ENCODE assay signal across 23 cellular contexts in the genomic region with DNA sequence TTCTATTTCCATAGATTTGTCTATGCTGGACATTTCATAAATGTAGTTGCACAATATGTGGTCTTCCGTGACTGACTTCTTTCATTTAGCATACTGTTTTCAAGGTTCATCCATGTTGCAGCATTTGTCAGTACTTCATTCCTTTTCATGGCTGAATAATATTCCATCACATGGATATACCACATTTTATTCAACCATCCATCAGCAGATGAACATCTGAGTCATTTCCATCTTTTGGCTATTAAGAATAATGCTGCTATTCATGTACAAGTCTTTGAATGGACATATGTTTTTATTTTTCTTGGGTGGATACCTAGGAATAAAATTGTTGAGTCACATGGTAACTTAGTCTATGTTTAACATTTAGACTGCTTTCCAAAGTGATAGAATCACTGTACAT.
DNase-seq lines count a peak whose midpoint lies in the region; ATAC-seq, FAIRE-seq and TF ChIP-seq lines count a peak whose summit lies in the region.
"Had no signal": no experiment of that assay in that cellular context is flagged by ENCODE, and none has a peak within 500 bp of the region (broad histone marks: within the 10 kb centered on the region; RNA-seq: fewer than 3 reads in every experiment).

No MANE protein-coding gene starts in this region.

- peaks cover 6% of the 10 kb centered on the region for H3K36me3 Mint-ChIP-seq in activated CD4-positive, alpha-beta memory T cell treated with anti-CD3 and anti-CD28 coated beads for 36 hours
- H3K36me3 Mint-ChIP-seq: CD8-positive, alpha-beta T cell had no signal

- no peak overlapping the region for H3K23ac ChIP-seq in IMR-90 (ENCODE audit: low read depth, low read length)
- no peak overlapping the region for H3K23ac ChIP-seq in H1 (ENCODE audit: insufficient read length)

- H3K27ac Mint-ChIP-seq in activated CD4-positive, alpha-beta memory T cell treated with anti-CD3 and anti-CD28 coated beads for 36 hours = no peak overlapping the region
- H3K27ac Mint-ChIP-seq: B cell; CD4-positive, CD25-positive, alpha-beta regulatory T cell; CD8-positive, alpha-beta T cell; GM23338 had no signal

- H3K4me1 ChIP-seq in SK-N-SH (ENCODE audit: control insufficient read depth in 1 of 2, insufficient read depth in 2 of 2, low read depth in 1 of 2, low read length in 1 of 2) = peaks cover 0 to 8% of the 10 kb centered on the region in 2 experiments; a peak in 1 of 4 replicates
- no peaks in the 10 kb centered on the region for H3K4me1 ChIP-seq in IMR-90 (ENCODE audit: control insufficient read depth, insufficient read depth, low read length)
- no peaks in the 10 kb centered on the region for H3K4me1 ChIP-seq in H1 (replicated peaks in 1 of 4; ENCODE audit: control insufficient read depth in 3 of 4, insufficient read depth in 4 of 4, low read length in 3 of 4)
- H3K4me1 ChIP-seq: Caco-2, HAP-1 had no signal

- TF ChIP-seq RAD21 in SK-N-SH (IDR thresholded peaks at IDR 0.05; ENCODE audit: low read length) = no peak
- TF ChIP-seq RAD21 in IMR-90 (IDR thresholded peaks at IDR 0.05; ENCODE audit: low read length) = no peak
- TF ChIP-seq RAD21 in H1 (IDR thresholded peaks at IDR 0.05 in 1 of 2, conservative IDR thresholded peaks at IDR 0.05 in 1 of 2; ENCODE audit: low read depth in 2 of 2, low read length in 2 of 2) = no peak

- 36% methylated on average over 1 of the region's 1 CpG for WGBS in SK-N-SH (ENCODE audit: low lambda C conversion rate)
- WGBS in IMR-90 (ENCODE audit: extremely low coverage in 2 of 2, insufficient read length in 1 of 2), 2 experiments = no CpG with 5 or more reads among the region's 1 CpG
- WGBS in H1 (ENCODE audit: extremely low coverage in 1 of 2, insufficient coverage in 1 of 2, insufficient read length in 1 of 2, insufficient replicate concordance in 2 of 2, low coverage in 1 of 2, low lambda C conversion rate in 2 of 2, missing lambda C conversion rate in 1 of 2), 2 experiments = 55% methylated on average over 1 of the region's 1 CpG; no CpG with 5 or more reads in 1 of the 2 experiments

- H3K36me3 ChIP-seq in SK-N-SH (replicated peaks in 1 of 2; ENCODE audit: control insufficient read depth in 1 of 2, insufficient read depth in 2 of 2, low read length in 1 of 2) (no peaks in the 10 kb centered on the region), IMR-90 (ENCODE audit: control insufficient read depth, insufficient read depth, low read length) (no peaks in the 10 kb centered on the region), H1 (ENCODE audit: control insufficient read depth in 2 of 4, insufficient read depth in 4 of 4, low read length in 3 of 4) (peaks cover 0 to 5% (median 0%) of the 10 kb centered on the region in 4 experiments; a peak in 1 of 8 replicates)
- H3K36me3 ChIP-seq: HAP-1 had no signal

- no peak overlapping the region for H2BK120ac ChIP-seq in IMR-90 (ENCODE audit: low read depth, low read length)
- no peak overlapping the region for H2BK120ac ChIP-seq in H1 (replicated peaks; ENCODE audit: low read depth, low read length)

- no peak overlapping the region for H3K4me2 ChIP-seq in SK-N-SH
- no peak overlapping the region for H3K4me2 ChIP-seq in IMR-90 (ENCODE audit: low read depth, low read length)
- no peak overlapping the region for H3K4me2 ChIP-seq in H1 (ENCODE audit: insufficient read depth in 1 of 2, low read depth in 2 of 2, low read length in 2 of 2)
- H3K4me2 ChIP-seq: BLaER1, GM23338 had no signal

- no peak overlapping the region for H3K4me3 Mint-ChIP-seq in activated CD4-positive, alpha-beta memory T cell treated with anti-CD3 and anti-CD28 coated beads for 36 hours
- H3K4me3 Mint-ChIP-seq: B cell; CD4-positive, CD25-positive, alpha-beta regulatory T cell; CD8-positive, alpha-beta T cell; GM23338 had no signal

- TF ChIP-seq EP300 in SK-N-SH (IDR thresholded peaks at IDR 0.05; ENCODE audit: borderline replicate concordance in 1 of 2, low read depth in 1 of 2, low read length in 1 of 2) (no peak), H1 (IDR thresholded peaks at IDR 0.05; ENCODE audit: borderline replicate concordance in 1 of 2, low read depth in 2 of 2, low read length in 2 of 2) (no peak)

- TF ChIP-seq CTCF in SK-N-SH (IDR thresholded peaks at IDR 0.05) (no peak), IMR-90 (conservative IDR thresholded peaks at IDR 0.05; ENCODE audit: low read depth, low read length) (no peak), H1 (IDR thresholded peaks at IDR 0.05; ENCODE audit: control extremely low read depth in 1 of 3, insufficient read depth in 1 of 3, low read depth in 1 of 3, low read length in 3 of 3) (no peak), fibroblast of mammary gland (conservative IDR thresholded peaks at IDR 0.05; ENCODE audit: control insufficient read depth, insufficient read depth, low read depth, low read length) (no peak)

- no peaks in the 10 kb centered on the region for H3K9me1 ChIP-seq in IMR-90 (ENCODE audit: insufficient read depth, low read length)

- no peak overlapping the region for H2BK12ac ChIP-seq in H1 (ENCODE audit: low read depth, low read length)

- no peak overlapping the region for H2BK5ac ChIP-seq in IMR-90 (ENCODE audit: low read depth, low read length, poor library complexity, severe bottlenecking)
- no peak overlapping the region for H2BK5ac ChIP-seq in H1 (ENCODE audit: low read depth, low read length)

- H4K20me1 ChIP-seq in SK-N-SH (ENCODE audit: insufficient read depth) = no peaks in the 10 kb centered on the region
- H4K20me1 ChIP-seq in IMR-90 (ENCODE audit: insufficient read depth, low read length) = no peaks in the 10 kb centered on the region
- H4K20me1 ChIP-seq in H1 (replicated peaks in 1 of 2; ENCODE audit: control insufficient read depth in 1 of 2, insufficient read depth in 2 of 2, low read length in 2 of 2) = no peaks in the 10 kb centered on the region
- H4K20me1 ChIP-seq: BLaER1 had no signal

- peaks cover 9% of the 10 kb centered on the region for H3K9me3 Mint-ChIP-seq in activated CD4-positive, alpha-beta memory T cell treated with anti-CD3 and anti-CD28 coated beads for 36 hours

- H3K79me2 ChIP-seq in SK-N-SH (ENCODE audit: insufficient read depth) = no peaks in the 10 kb centered on the region
- no peaks in the 10 kb centered on the region for H3K79me2 ChIP-seq in H1 (ENCODE audit: control insufficient read depth in 1 of 2, insufficient read depth in 2 of 2, low read length in 2 of 2)

- H4K8ac ChIP-seq in IMR-90 (ENCODE audit: low read depth in 2 of 2, low read length in 2 of 2) (no peak overlapping the region), H1 (ENCODE audit: extremely low read depth, insufficient read depth, low read length) (no peak overlapping the region)

- CTCF ChIA-PET in SK-N-SH (lab: Yijun Ruan, JAX) (interaction anchor here (11.4 kb wide), 1 partner anchor 73 kb away, joined by 150 read pairs; no protein-coding TSS in a partner anchor), IMR-90 (lab: Yijun Ruan, JAX) (no interaction called here), H1 (lab: Charles Lee; ENCODE audit: partially characterized antibody) (interaction anchor here (0.6 kb wide), 1 partner anchor 215 kb away, joined by 4 read pairs; no protein-coding TSS in a partner anchor)
- CTCF ChIA-PET in activated CD4-positive, alpha-beta memory T cell treated with anti-CD3 and anti-CD28 coated beads for 36 hours (lab: Charles Lee) = no interaction called here

- BruUV-seq in IMR-90 (replicated peaks; lab: Mats Ljungman, UMichigan) = no TSS peak

- H3K79me1 ChIP-seq in IMR-90 (ENCODE audit: low read depth in 1 of 2, low read length in 2 of 2) = no peaks in the 10 kb centered on the region
- H3K79me1 ChIP-seq in H1 (ENCODE audit: low read depth, low read length) = no peaks in the 10 kb centered on the region

- POLR2A ChIA-PET in SK-N-SH (lab: Yijun Ruan, JAX) = no interaction called here
- POLR2A ChIA-PET in IMR-90 (lab: Charles Lee; ENCODE audit: unreplicated experiment) = no interaction called here
- POLR2A ChIA-PET in H1 (lab: Charles Lee; ENCODE audit: partially characterized antibody) = no interaction called here
- POLR2A ChIA-PET in activated CD4-positive, alpha-beta memory T cell treated with anti-CD3 and anti-CD28 coated beads for 36 hours (lab: Charles Lee) = no interaction called here

- dilution Hi-C loops in IMR-90 (cut with HindIII; ENCODE audit: low sequenced_read_pairs, unreplicated experiment) = no loop called here

- no peak overlapping the region for H4K5ac ChIP-seq in IMR-90 (ENCODE audit: low read depth, low read length)
- H4K5ac ChIP-seq in H1 (ENCODE audit: insufficient read length, low read depth, low read length) = no peak overlapping the region

- in situ Hi-C loops in IMR-90 (cut with MboI; ENCODE audit: low sequenced_read_pairs) = loop anchor here (25.0 kb wide), 2 partner anchors 300 to 400 kb away; a partner anchor contains a TSS

- H2AK5ac ChIP-seq in IMR-90 (ENCODE audit: low read depth, low read length) = no peak overlapping the region
- no peak overlapping the region for H2AK5ac ChIP-seq in H1 (ENCODE audit: low read depth, low read length)

- no peaks in the 10 kb centered on the region for H3K4me1 Mint-ChIP-seq in activated CD4-positive, alpha-beta memory T cell treated with anti-CD3 and anti-CD28 coated beads for 36 hours (ENCODE audit: low read depth)
- H3K4me1 Mint-ChIP-seq: B cell; CD4-positive, CD25-positive, alpha-beta regulatory T cell; GM23338 had no signal

- no peaks in the 10 kb centered on the region for H3K9me3 ChIP-seq in SK-N-SH
- H3K9me3 ChIP-seq in IMR-90 (ENCODE audit: control insufficient read depth, insufficient read depth, low read length) = no peaks in the 10 kb centered on the region
- H3K9me3 ChIP-seq in H1 (ENCODE audit: insufficient read depth in 2 of 2, low read depth in 1 of 2, low read length in 1 of 2) = peaks cover 0 to 5% of the 10 kb centered on the region in 2 experiments; a peak in 2 of 4 replicates
- H3K9me3 ChIP-seq: HAP-1 had no signal

- no peaks in the 10 kb centered on the region for H3F3A ChIP-seq in SK-N-SH (replicated peaks; ENCODE audit: insufficient read depth)

- H3K18ac ChIP-seq in IMR-90 (ENCODE audit: low read depth, low read length) (no peak overlapping the region), H1 (ENCODE audit: extremely low read depth, low read length) (no peak overlapping the region)

- H3K14ac ChIP-seq in IMR-90 (replicated peaks; ENCODE audit: low read depth, low read length) (no peak overlapping the region), H1 (ENCODE audit: insufficient read length) (no peak overlapping the region)

- H2AFZ ChIP-seq in SK-N-SH (ENCODE audit: low read depth) (no peak overlapping the region), IMR-90 (replicated peaks; ENCODE audit: low read length, poor library complexity) (no peak overlapping the region), H1 (ENCODE audit: low read length) (no peak overlapping the region)
- H2AFZ ChIP-seq: GM23338 had no signal

- no peak overlapping the region for H3K4ac ChIP-seq in IMR-90 (ENCODE audit: low read depth, low read length)
- no peak overlapping the region for H3K4ac ChIP-seq in H1 (replicated peaks; ENCODE audit: insufficient read length, low read depth, low read length)

- H3K56ac ChIP-seq in IMR-90 (ENCODE audit: extremely low read depth, insufficient read depth, low read length) (no peak overlapping the region), H1 (replicated peaks; ENCODE audit: insufficient read length, low read depth, low read length) (no peak overlapping the region)

- H2BK15ac ChIP-seq in IMR-90 (ENCODE audit: low read depth, low read length) (no peak overlapping the region), H1 (ENCODE audit: low read length) (no peak overlapping the region)

- TF ChIP-seq POLR2A in IMR-90 (IDR thresholded peaks at IDR 0.05; ENCODE audit: low read depth, low read length) (no peak), H1 (IDR thresholded peaks at IDR 0.05; ENCODE audit: control extremely low read depth in 1 of 2, low read depth in 2 of 2, low read length in 2 of 2) (no peak)

- H3K27ac ChIP-seq in SK-N-SH (ENCODE audit: low read depth in 2 of 2, low read length in 1 of 2) (no peak overlapping the region), IMR-90 (ENCODE audit: insufficient read depth, low read length) (no peak overlapping the region), H1 (ENCODE audit: low read depth, low read length) (no peak overlapping the region)
- H3K27ac ChIP-seq: 22Rv1, BLaER1, C4-2B had no signal

- FAIRE-seq in H1 (lab: Jason Lieb, UNC) = no peak
- FAIRE-seq: A204.1, G401.6, GM19239, H54 had no signal

- H3K4me3 ChIP-seq in SK-N-SH (ENCODE audit: low read depth in 2 of 2, low read length in 1 of 2) = no peak overlapping the region
- no peak overlapping the region for H3K4me3 ChIP-seq in IMR-90 (ENCODE audit: insufficient read depth, low read depth, low read length)
- no peak overlapping the region for H3K4me3 ChIP-seq in H1 (ENCODE audit: extremely low read depth in 1 of 4, insufficient read depth in 2 of 4, low read depth in 3 of 4, low read length in 4 of 4)
- no peak overlapping the region for H3K4me3 ChIP-seq in fibroblast of mammary gland (ENCODE audit: control insufficient read depth, low read depth, low read length)
- H3K4me3 ChIP-seq: BLaER1, GM23338, HAP-1 had no signal

- no peak overlapping the region for H2AK9ac ChIP-seq in IMR-90 (replicated peaks; ENCODE audit: low read depth, low read length, poor library complexity)

- DNase-seq in SK-N-SH = no peak
- no peak for DNase-seq in IMR-90
- DNase-seq in H1 (ENCODE audit: low read depth in 1 of 2, low spot score in 2 of 2) = no peak
- DNase-seq in fibroblast of mammary gland (ENCODE audit: low read depth) = peak; percentile 12
- DNase-seq in activated T-cell treated with anti-CD3 and anti-CD28 coated beads, Interleukin-2, amount 50 U/mL, for 48 hours = no peak
- DNase-seq in activated CD4-positive, alpha-beta memory T cell treated with anti-CD3 and anti-CD28 coated beads for 36 hours = no peak
- DNase-seq in left cardiac atrium = no peak
- DNase-seq: Caco-2; CD4-positive, CD25-positive, alpha-beta regulatory T cell; CD8-positive, alpha-beta T cell; DMS153; DND-41 had no signal

- H3K23me2 ChIP-seq in H1 (ENCODE audit: low read depth, low read length) = no peaks in the 10 kb centered on the region

- H2BK20ac ChIP-seq in IMR-90 (ENCODE audit: low read depth, low read length) = no peak overlapping the region
- no peak overlapping the region for H2BK20ac ChIP-seq in H1 (ENCODE audit: low read length)

- H3K9ac ChIP-seq in SK-N-SH (no peak overlapping the region), IMR-90 (ENCODE audit: low read depth, low read length) (no peak overlapping the region), H1 (replicated peaks in 1 of 4; ENCODE audit: extremely low read depth in 1 of 4, low read depth in 3 of 4, low read length in 3 of 4) (no peak overlapping the region)
- H3K9ac ChIP-seq: BLaER1 had no signal

- H3K27me3 Mint-ChIP-seq in activated CD4-positive, alpha-beta memory T cell treated with anti-CD3 and anti-CD28 coated beads for 36 hours = no peaks in the 10 kb centered on the region
- H3K27me3 Mint-ChIP-seq: CD4-positive, CD25-positive, alpha-beta regulatory T cell had no signal

- H3K27me3 ChIP-seq in SK-N-SH (ENCODE audit: insufficient read depth) (no peaks in the 10 kb centered on the region), IMR-90 (ENCODE audit: control insufficient read depth, insufficient read depth, low read length) (peaks cover 3% of the 10 kb centered on the region), H1 (replicated peaks in 1 of 4; ENCODE audit: control insufficient read depth in 3 of 4, extremely low read depth in 1 of 4, insufficient read depth in 3 of 4, low read length in 3 of 4) (no peaks in the 10 kb centered on the region)
- H3K27me3 ChIP-seq: BLaER1 had no signal

- H3K9me2 ChIP-seq in SK-N-SH = no peaks in the 10 kb centered on the region

- intact Hi-C loops in IMR-90 (cut with micrococcal nuclease) = no loop called here
- intact Hi-C loops in activated CD4-positive, alpha-beta memory T cell treated with anti-CD3 and anti-CD28 coated beads for 36 hours (cut with micrococcal nuclease) = no loop called here
- intact Hi-C loops in left cardiac atrium (cut with DNase I) = no loop called here

- ATAC-seq in SK-N-SH treated with all-trans-retinoic acid at 6 μM for 48 hours = no peak
- ATAC-seq in IMR-90 (ENCODE audit: low read depth) = no peak
- no peak for ATAC-seq in left cardiac atrium
- ATAC-seq: CD8-positive, alpha-beta T cell; GM23338 had no signal

- H4K91ac ChIP-seq in IMR-90 (ENCODE audit: insufficient read depth, low read depth, low read length) (no peak overlapping the region), H1 (replicated peaks; ENCODE audit: insufficient read length, low read length) (no peak overlapping the region)

Comparison
In these comparisons a context has a peak if more than half of its experiments do, and no peak if none do; other contexts are left out.
1. CTCF ChIA-PET loops: an anchor here in SK-N-SH (11.4 kb wide) and H1 (0.6 kb wide); none called in IMR-90 and activated CD4-positive, alpha-beta memory T cell treated with anti-CD3 and anti-CD28 coated beads for 36 hours.